Comparison of ENCODE assay signal across 2 cellular contexts in the genomic region with DNA sequence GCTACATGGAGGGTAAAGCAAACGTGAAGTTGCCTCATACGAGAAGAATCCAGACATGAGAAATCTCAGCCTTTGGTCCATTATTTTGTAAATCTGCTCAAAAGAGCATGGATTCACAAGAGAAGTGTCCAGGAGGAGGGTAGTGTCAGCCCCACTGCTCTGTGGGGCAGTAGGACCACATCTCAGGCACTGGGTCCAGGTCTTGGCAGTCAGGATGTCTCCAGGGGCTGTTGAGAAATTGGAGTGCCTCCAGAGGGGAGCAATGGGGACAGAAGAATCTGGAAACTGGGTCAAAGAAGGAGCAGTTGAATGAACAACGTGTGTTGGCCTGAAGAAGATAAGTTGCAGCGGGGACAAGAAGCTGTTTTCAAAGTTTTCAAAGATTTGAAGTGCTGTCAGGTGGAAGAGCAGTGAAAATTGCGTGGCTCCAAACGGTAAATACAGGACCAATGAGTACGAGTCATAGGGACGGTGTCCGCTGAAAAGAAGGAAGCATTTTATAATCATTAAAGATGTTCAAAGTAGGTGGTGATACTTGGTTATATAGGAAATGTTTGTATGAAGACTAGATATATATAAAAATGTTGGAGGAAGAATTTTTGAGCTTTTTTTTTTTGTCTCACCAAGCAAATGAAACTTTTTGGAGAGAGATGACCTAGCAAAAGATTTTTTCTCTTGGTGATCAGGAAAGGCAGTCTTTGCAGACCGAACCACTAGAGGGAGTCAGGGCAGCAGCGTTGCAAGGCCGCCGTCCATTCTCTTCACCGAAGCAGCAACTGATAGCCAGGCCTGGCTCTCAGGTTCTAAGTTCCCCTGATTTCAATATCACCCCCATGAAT.
TF ChIP-seq lines count a peak whose summit lies in the region.

No MANE protein-coding gene starts in this region.

TF ChIP-seq in GM12891, 5 proteins besides CTCF, POLR2A, EP300 and RAD21 (continued from another document):
- no peak for TF ChIP-seq POU2F2 (IDR thresholded peaks at IDR 0.05; ENCODE audit: low read depth, low read length)
TF ChIP-seq in GM12891: peak in this region for 0.

TF ChIP-seq in GM12878, 131 proteins besides CTCF, POLR2A, EP300 and RAD21 (continued from another document):
- TF ChIP-seq, protein P1, sequence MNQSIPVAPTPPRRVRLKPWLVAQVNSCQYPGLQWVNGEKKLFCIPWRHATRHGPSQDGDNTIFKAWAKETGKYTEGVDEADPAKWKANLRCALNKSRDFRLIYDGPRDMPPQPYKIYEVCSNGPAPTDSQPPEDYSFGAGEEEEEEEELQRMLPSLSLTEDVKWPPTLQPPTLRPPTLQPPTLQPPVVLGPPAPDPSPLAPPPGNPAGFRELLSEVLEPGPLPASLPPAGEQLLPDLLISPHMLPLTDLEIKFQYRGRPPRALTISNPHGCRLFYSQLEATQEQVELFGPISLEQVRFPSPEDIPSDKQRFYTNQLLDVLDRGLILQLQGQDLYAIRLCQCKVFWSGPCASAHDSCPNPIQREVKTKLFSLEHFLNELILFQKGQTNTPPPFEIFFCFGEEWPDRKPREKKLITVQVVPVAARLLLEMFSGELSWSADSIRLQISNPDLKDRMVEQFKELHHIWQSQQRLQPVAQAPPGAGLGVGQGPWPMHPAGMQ (IDR thresholded peaks at IDR 0.05; ENCODE audit: borderline replicate concordance), result no peak
- TF ChIP-seq SMC3 (IDR thresholded peaks at IDR 0.05; ENCODE audit: borderline replicate concordance, low read length), result peak; percentile 88
- TF ChIP-seq SREBF1 (IDR thresholded peaks at IDR 0.05; ENCODE audit: low read length), result no peak
- 0 out of 2 replicates have a peak, but pooled peaks have one; percentile 17 for TF ChIP-seq SREBF2 (IDR thresholded peaks at IDR 0.05; ENCODE audit: low read length)
- no peak for TF ChIP-seq KAT2A (conservative IDR thresholded peaks at IDR 0.05; ENCODE audit: control insufficient read depth, low read depth, low read length)
- peak; percentile 39; the same call in 1 of the 2 replicates for TF ChIP-seq ESRRA (IDR thresholded peaks at IDR 0.05; ENCODE audit: low read length)
- TF ChIP-seq, protein P2, sequence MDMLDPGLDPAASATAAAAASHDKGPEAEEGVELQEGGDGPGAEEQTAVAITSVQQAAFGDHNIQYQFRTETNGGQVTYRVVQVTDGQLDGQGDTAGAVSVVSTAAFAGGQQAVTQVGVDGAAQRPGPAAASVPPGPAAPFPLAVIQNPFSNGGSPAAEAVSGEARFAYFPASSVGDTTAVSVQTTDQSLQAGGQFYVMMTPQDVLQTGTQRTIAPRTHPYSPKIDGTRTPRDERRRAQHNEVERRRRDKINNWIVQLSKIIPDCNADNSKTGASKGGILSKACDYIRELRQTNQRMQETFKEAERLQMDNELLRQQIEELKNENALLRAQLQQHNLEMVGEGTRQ (IDR thresholded peaks at IDR 0.05; ENCODE audit: borderline replicate concordance, low read depth, low read length), result no peak
